In the genomic region with DNA sequence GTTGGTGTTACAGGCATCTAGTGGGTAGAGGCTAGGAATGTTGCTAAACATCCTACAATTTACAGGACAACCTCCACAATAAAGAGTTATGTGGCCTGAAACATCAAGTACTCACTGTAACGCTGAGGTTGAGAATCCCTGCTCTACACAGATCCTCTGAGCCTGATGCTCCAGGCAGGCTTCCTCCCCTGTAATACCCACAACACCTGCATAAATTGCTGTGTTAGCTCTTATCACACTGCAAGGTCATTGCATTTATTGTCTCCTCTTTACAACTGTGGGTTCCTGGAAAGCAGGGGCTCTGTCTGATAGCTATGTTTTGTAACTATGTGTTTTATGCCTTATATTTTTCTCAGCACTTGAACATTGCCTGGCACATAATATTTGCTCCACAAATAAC, we compare ENCODE assay signal across 20 cellular contexts. TPM values are rescaled to one million over a fixed set of nuclear protein-coding genes. Genes with fewer than 3 reads are reported as not detected.
DNase-seq lines count a peak whose midpoint lies in the region; ATAC-seq, FAIRE-seq and TF ChIP-seq lines count a peak whose summit lies in the region.
"Had no signal": no experiment of that assay in that cellular context is flagged by ENCODE, and none has a peak within 500 bp of the region (broad histone marks: within the 10 kb centered on the region; RNA-seq: fewer than 3 reads in every experiment).

No MANE protein-coding gene starts in this region.

- H3K4me3 ChIP-seq in bronchial epithelial cell (ENCODE audit: low read depth, low read length) = no peak overlapping the region
- H3K4me3 ChIP-seq in muscle layer of colon (ENCODE audit: low read depth in 1 of 2, low read length in 2 of 2) = peak overlapping the region in 1 of 2 donors; percentile 66
- H3K4me3 ChIP-seq: A549, GM23338 had no signal

- no peak for TF ChIP-seq CTCF in bronchial epithelial cell (IDR thresholded peaks at IDR 0.05; ENCODE audit: insufficient read depth, low read length, severe bottlenecking)

- no peak overlapping the region for H3K27ac ChIP-seq in muscle layer of colon (ENCODE audit: low read depth, low read length)
- H3K27ac ChIP-seq: 22Rv1, A549, C4-2B had no signal

- H3K36me3 ChIP-seq in bronchial epithelial cell (ENCODE audit: control insufficient read depth, insufficient read depth, low read length) (no peaks in the 10 kb centered on the region), muscle layer of colon (ENCODE audit: insufficient read depth, low read length) (no peaks in the 10 kb centered on the region)

- no peak for ATAC-seq in GM19324 (IDR thresholded peaks at IDR 0.05; ENCODE audit: low FRiP score, unreplicated experiment)
- ATAC-seq: A549, GM23338 had no signal

- H3K4me1 ChIP-seq in muscle layer of colon (ENCODE audit: insufficient read depth, low read length) = no peaks in the 10 kb centered on the region
- H3K4me1 ChIP-seq: A549, Caco-2 had no signal

- no peaks in the 10 kb centered on the region for H3K9me3 ChIP-seq in muscle layer of colon (ENCODE audit: low read length)
- H3K9me3 ChIP-seq: A549, Caco-2 had no signal

- DNase-seq in NCI-H82 (lab: John Stamatoyannopoulos, UW) (peak; percentile 5), NCI-H82 treated with DMSO at 0.1 percent for 48 hours (lab: John Stamatoyannopoulos, UW; ENCODE audit: unreplicated experiment) (no peak), bronchial epithelial cell (ENCODE audit: low read depth) (no peak), NCI-H748 (lab: John Stamatoyannopoulos, UW; ENCODE audit: unreplicated experiment) (no peak)
- DNase-seq in effector CD4-positive, alpha-beta T cell = no peak
- DNase-seq: AML-193; Caco-2; CD4-positive, alpha-beta T cell; H7 had no signal

- H3K9ac ChIP-seq in muscle layer of colon (ENCODE audit: low read length) = peak overlapping the region; percentile 74

- FAIRE-seq in bronchial epithelial cell (lab: Jason Lieb, UNC) = peak; percentile 58
- FAIRE-seq: A549, D721Med, G401.6, GM12891, GM19239, HTR-8/SVneo had no signal

- H3K27me3 ChIP-seq in bronchial epithelial cell (ENCODE audit: control insufficient read depth, insufficient read depth, low read length) (peaks cover 16% of the 10 kb centered on the region), muscle layer of colon (ENCODE audit: control insufficient read depth in 1 of 2, insufficient read depth in 2 of 2, low read length in 2 of 2) (peaks cover 0 to 9% of the 10 kb centered on the region in 2 donors)

RNA-seq across cellular contexts. Expression of a gene that starts 11.6 kb away (rescaled TPM):
- 29.0 and 45.2 TPM in 2 replicates for total RNA-seq in bronchial epithelial cell

RNA-seq across cellular contexts. Expression of a gene that starts 29.8 kb away (rescaled TPM):
- 8.4 and 11.1 TPM in 2 replicates for total RNA-seq in bronchial epithelial cell
